ENCODE assay signal across 8 cellular contexts in genomic region chr22:30286331-30286730, GRCh38. TPM values are rescaled to one million over a fixed set of nuclear protein-coding genes. Genes with fewer than 3 reads are reported as not detected.
"Had no signal": no experiment of that assay in that cellular context is flagged by ENCODE, and none has a peak within 500 bp of the region (broad histone marks: within the 10 kb centered on the region; RNA-seq: fewer than 3 reads in every experiment).

No MANE protein-coding gene starts in this region.

- H3K27me3 ChIP-seq: hepatocyte, tibial nerve had no signal

- H3K9me3 ChIP-seq: tibial nerve had no signal

- H3K27ac ChIP-seq: coronary artery, hepatocyte had no signal

- H3K4me3 ChIP-seq: coronary artery, hepatocyte, tibial nerve had no signal

- H3K4me3 Mint-ChIP-seq: activated CD4-positive, alpha-beta memory T cell treated with anti-CD3 and anti-CD28 coated beads, Interleukin-2, amount 10 ng/mL, durations not matched to agents 7 days and 5 days; activated naive CD4-positive, alpha-beta T cell treated with anti-CD3 and anti-CD28 coated beads, Interleukin-2, amount 10 ng/mL, durations not matched to agents 7 days and 5 days had no signal

- H3K27me3 Mint-ChIP-seq: activated CD4-positive, alpha-beta memory T cell treated with anti-CD3 and anti-CD28 coated beads, Interleukin-2, amount 10 ng/mL, durations not matched to agents 7 days and 5 days; activated naive CD4-positive, alpha-beta T cell treated with anti-CD3 and anti-CD28 coated beads, Interleukin-2, amount 10 ng/mL, durations not matched to agents 7 days and 5 days had no signal

- H3K9me3 Mint-ChIP-seq: activated CD4-positive, alpha-beta memory T cell treated with anti-CD3 and anti-CD28 coated beads, Interleukin-2, amount 10 ng/mL, durations not matched to agents 7 days and 5 days; activated naive CD4-positive, alpha-beta T cell treated with anti-CD3 and anti-CD28 coated beads, Interleukin-2, amount 10 ng/mL, durations not matched to agents 7 days and 5 days; activated T-helper 2 cell treated with anti-CD3 and anti-CD28 coated beads, Interferon-gamma antibody, Interleukin-2, Interleukin-4, amounts not matched to agents 10 μg/mL and 5 μg/mL and 100 μg/mL, durations not matched to agents 14 hours and 24 hours and 36 hours had no signal

- H3K79me2 ChIP-seq: hepatocyte had no signal

- H3K4me2 ChIP-seq: hepatocyte had no signal

- H2AFZ ChIP-seq: hepatocyte had no signal

RNA-seq across cellular contexts. Expression of gene OSM, which starts 19.7 kb away (rescaled TPM):
- total RNA-seq: glomerular endothelial cell, lung microvascular endothelial cell had no signal
- polyA plus RNA-seq: hepatocyte had no signal
